ENCODE assay signal across 18 cellular contexts in genomic region chr6:82182756-82183155, GRCh38.
DNase-seq lines count a peak whose midpoint lies in the region; ATAC-seq and TF ChIP-seq lines count a peak whose summit lies in the region.
"Had no signal": no experiment of that assay in that cellular context is flagged by ENCODE, and none has a peak within 500 bp of the region (broad histone marks: within the 10 kb centered on the region; RNA-seq: fewer than 3 reads in every experiment).

No MANE protein-coding gene starts in this region.

- DNase-seq in activated CD4-positive, alpha-beta memory T cell treated with anti-CD3 and anti-CD28 coated beads for 36 hours, result peak; percentile 14
- no peak for DNase-seq in activated CD4-positive, alpha-beta memory T cell treated with anti-CD3 and anti-CD28 coated beads, Interleukin-2, amount 10 ng/mL, durations not matched to agents 7 days and 5 days
- DNase-seq in choroid plexus epithelial cell (ENCODE audit: low read depth) (peak; percentile 77), trophoblast cell (peak; percentile 25 to 53), aorta (no peak), NCI-H446 treated with DMSO at 0.1 percent for 48 hours (lab: John Stamatoyannopoulos, UW) (no peak), body of pancreas (no peak)
- DNase-seq: hippocampal formation; left lung; natural killer cell; NCI-H1417; NCI-H345; retina; stimulated activated CD4-positive, alpha-beta T cell treated with anti-CD3 and anti-CD28 coated beads, Interleukin-2, amount 100 ng/mL, for 24 hours had no signal

- H3K4me1 ChIP-seq in trophoblast cell (ENCODE audit: control insufficient read depth in 1 of 2, insufficient read depth in 2 of 2, low read length in 2 of 2) (no peaks in the 10 kb centered on the region), aorta (ENCODE audit: control insufficient read depth in 1 of 2, insufficient read depth in 2 of 2, low read length in 2 of 2) (no peaks in the 10 kb centered on the region), body of pancreas (peaks cover 6% of the 10 kb centered on the region)
- H3K4me1 ChIP-seq: left lung had no signal

- H3K9ac ChIP-seq in trophoblast cell (ENCODE audit: low read length), result no peak overlapping the region

- H2AK5ac ChIP-seq in trophoblast cell (ENCODE audit: low read length), result no peak overlapping the region

- H2BK120ac ChIP-seq in trophoblast cell (ENCODE audit: insufficient read depth, low read length, poor library complexity), result no peak overlapping the region

- H3K18ac ChIP-seq in trophoblast cell (ENCODE audit: low read length), result no peak overlapping the region

- CTCF ChIA-PET in activated CD4-positive, alpha-beta memory T cell treated with anti-CD3 and anti-CD28 coated beads for 36 hours (lab: Charles Lee), result no interaction called here
- CTCF ChIA-PET in activated CD4-positive, alpha-beta memory T cell treated with anti-CD3 and anti-CD28 coated beads, Interleukin-2, amount 10 ng/mL, durations not matched to agents 7 days and 5 days (lab: Charles Lee), result no interaction called here

- no peak overlapping the region for H4K12ac ChIP-seq in trophoblast cell (ENCODE audit: low read depth, low read length)

- no peak overlapping the region for H4K91ac ChIP-seq in trophoblast cell (ENCODE audit: low read depth, low read length)

- no peaks in the 10 kb centered on the region for H3K27me3 Mint-ChIP-seq in activated CD4-positive, alpha-beta memory T cell treated with anti-CD3 and anti-CD28 coated beads for 36 hours
- H3K27me3 Mint-ChIP-seq in activated CD4-positive, alpha-beta memory T cell treated with anti-CD3 and anti-CD28 coated beads, Interleukin-2, amount 10 ng/mL, durations not matched to agents 7 days and 5 days, result no peaks in the 10 kb centered on the region
- H3K27me3 Mint-ChIP-seq: activated naive CD4-positive, alpha-beta T cell treated with anti-CD3 and anti-CD28 coated beads, Interleukin-2, amount 50 U/mL, for 24 hours; type B pancreatic cell had no signal

- no peak overlapping the region for H3K27ac Mint-ChIP-seq in activated CD4-positive, alpha-beta memory T cell treated with anti-CD3 and anti-CD28 coated beads for 36 hours
- H3K27ac Mint-ChIP-seq in activated CD4-positive, alpha-beta memory T cell treated with anti-CD3 and anti-CD28 coated beads, Interleukin-2, amount 10 ng/mL, durations not matched to agents 7 days and 5 days, result no peak overlapping the region
- H3K27ac Mint-ChIP-seq: activated naive CD4-positive, alpha-beta T cell treated with anti-CD3 and anti-CD28 coated beads, Interleukin-2, amount 50 U/mL, for 24 hours; natural killer cell; type B pancreatic cell had no signal

- H2AFZ ChIP-seq in trophoblast cell (ENCODE audit: insufficient read depth, low read length, poor library complexity), result no peak overlapping the region

- no peak overlapping the region for H3K23ac ChIP-seq in trophoblast cell (ENCODE audit: low read length)

- H2BK12ac ChIP-seq in trophoblast cell (ENCODE audit: low read length), result no peak overlapping the region

- POLR2A ChIA-PET in activated CD4-positive, alpha-beta memory T cell treated with anti-CD3 and anti-CD28 coated beads for 36 hours (lab: Charles Lee), result no interaction called here
- POLR2A ChIA-PET in activated CD4-positive, alpha-beta memory T cell treated with anti-CD3 and anti-CD28 coated beads, Interleukin-2, amount 10 ng/mL, durations not matched to agents 7 days and 5 days (lab: Charles Lee), result no interaction called here

- H3K4me2 ChIP-seq in trophoblast cell (ENCODE audit: low read length), result no peak overlapping the region

- H3K4ac ChIP-seq in trophoblast cell (ENCODE audit: low read depth, low read length), result no peak overlapping the region

- no peak for TF ChIP-seq POLR2A in body of pancreas (IDR thresholded peaks at IDR 0.05)

- no peak overlapping the region for H4K8ac ChIP-seq in trophoblast cell (ENCODE audit: low read depth, low read length)

- H3K9me3 Mint-ChIP-seq in activated CD4-positive, alpha-beta memory T cell treated with anti-CD3 and anti-CD28 coated beads for 36 hours, result no peaks in the 10 kb centered on the region
- no peaks in the 10 kb centered on the region for H3K9me3 Mint-ChIP-seq in activated CD4-positive, alpha-beta memory T cell treated with anti-CD3 and anti-CD28 coated beads, Interleukin-2, amount 10 ng/mL, durations not matched to agents 7 days and 5 days
- H3K9me3 Mint-ChIP-seq: activated naive CD4-positive, alpha-beta T cell treated with anti-CD3 and anti-CD28 coated beads, Interleukin-2, amount 50 U/mL, for 24 hours; natural killer cell; type B pancreatic cell had no signal

- H3K9me3 ChIP-seq in trophoblast cell (ENCODE audit: insufficient read depth, low read depth, low read length), result no peaks in the 10 kb centered on the region
- no peaks in the 10 kb centered on the region for H3K9me3 ChIP-seq in aorta (ENCODE audit: control insufficient read depth, low read length)
- no peaks in the 10 kb centered on the region for H3K9me3 ChIP-seq in body of pancreas
- H3K9me3 ChIP-seq: left lung had no signal

- H3K27ac ChIP-seq in trophoblast cell (ENCODE audit: low read depth, low read length) (no peak overlapping the region), aorta (ENCODE audit: low read depth in 1 of 2, low read length in 2 of 2) (no peak overlapping the region), body of pancreas (no peak overlapping the region)
- H3K27ac ChIP-seq: left lung, SK-N-MC had no signal

- no peak overlapping the region for H3K4me3 ChIP-seq in choroid plexus epithelial cell (ENCODE audit: low read depth, low read length)
- H3K4me3 ChIP-seq in trophoblast cell (ENCODE audit: low read depth, low read length), result no peak overlapping the region
- no peak overlapping the region for H3K4me3 ChIP-seq in aorta (ENCODE audit: low read length in 2 of 2)
- H3K4me3 ChIP-seq in body of pancreas, result no peak overlapping the region
- H3K4me3 ChIP-seq: left lung, SK-N-MC had no signal

- no peak overlapping the region for H3K14ac ChIP-seq in trophoblast cell (ENCODE audit: low read length)

- no peak overlapping the region for H3K4me3 Mint-ChIP-seq in activated CD4-positive, alpha-beta memory T cell treated with anti-CD3 and anti-CD28 coated beads for 36 hours
- no peak overlapping the region for H3K4me3 Mint-ChIP-seq in activated CD4-positive, alpha-beta memory T cell treated with anti-CD3 and anti-CD28 coated beads, Interleukin-2, amount 10 ng/mL, durations not matched to agents 7 days and 5 days
- H3K4me3 Mint-ChIP-seq: activated naive CD4-positive, alpha-beta T cell treated with anti-CD3 and anti-CD28 coated beads, Interleukin-2, amount 50 U/mL, for 24 hours; natural killer cell; type B pancreatic cell had no signal

- TF ChIP-seq CTCF in choroid plexus epithelial cell (conservative IDR thresholded peaks at IDR 0.05; ENCODE audit: low read depth, low read length), result no peak
- no peak for TF ChIP-seq CTCF in body of pancreas (IDR thresholded peaks at IDR 0.05)

- intact Hi-C loops in activated CD4-positive, alpha-beta memory T cell treated with anti-CD3 and anti-CD28 coated beads for 36 hours (cut with micrococcal nuclease), result no loop called here
- intact Hi-C loops in aorta (cut with DNase I), result no loop called here
- intact Hi-C loops in body of pancreas (cut with DNase I), result no loop called here

- H3K36me3 Mint-ChIP-seq in activated CD4-positive, alpha-beta memory T cell treated with anti-CD3 and anti-CD28 coated beads for 36 hours, result peaks cover 27% of the 10 kb centered on the region
- peaks cover 44% of the 10 kb centered on the region for H3K36me3 Mint-ChIP-seq in activated CD4-positive, alpha-beta memory T cell treated with anti-CD3 and anti-CD28 coated beads, Interleukin-2, amount 10 ng/mL, durations not matched to agents 7 days and 5 days (ENCODE audit: low read depth)

- H2BK5ac ChIP-seq in trophoblast cell (ENCODE audit: low read depth, low read length, poor library complexity), result no peak overlapping the region

- H3K79me1 ChIP-seq in trophoblast cell (ENCODE audit: low read length), result no peaks in the 10 kb centered on the region

- H3K27me3 ChIP-seq in trophoblast cell (ENCODE audit: insufficient read depth, low read length) (no peaks in the 10 kb centered on the region), aorta (ENCODE audit: control insufficient read depth in 1 of 2, insufficient read depth in 2 of 2, low read length in 1 of 2) (no peaks in the 10 kb centered on the region), body of pancreas (no peaks in the 10 kb centered on the region)
- H3K27me3 ChIP-seq: left lung had no signal

- peaks cover 3 to 5% of the 10 kb centered on the region in 2 experiments for H3K36me3 ChIP-seq in trophoblast cell (ENCODE audit: control insufficient read depth in 1 of 2, insufficient read depth in 2 of 2, low read length in 2 of 2)
- H3K36me3 ChIP-seq in aorta (ENCODE audit: control insufficient read depth in 1 of 2, insufficient read depth in 2 of 2, low read length in 1 of 2), result peaks cover 0 to 2% of the 10 kb centered on the region in 2 donors
- H3K36me3 ChIP-seq in body of pancreas (replicated peaks in 1 of 2; ENCODE audit: insufficient read depth in 1 of 2, low read depth in 2 of 2), result peaks cover 5 to 20% of the 10 kb centered on the region in 2 donors

- no CpG with 5 or more reads among the region's 1 CpG for WGBS in trophoblast cell (ENCODE audit: extremely low coverage, insufficient coverage, insufficient read length)
- WGBS in aorta, 2 donors, result 23 to 51% methylated on average over 1 of the region's 1 CpG
- WGBS in body of pancreas, 2 donors, result 79 to 84% methylated on average over 1 of the region's 1 CpG

- H3K79me2 ChIP-seq in trophoblast cell (ENCODE audit: control insufficient read depth, insufficient read depth, low read length, poor library complexity), result no peaks in the 10 kb centered on the region

- H3K4me1 Mint-ChIP-seq in activated CD4-positive, alpha-beta memory T cell treated with anti-CD3 and anti-CD28 coated beads for 36 hours (ENCODE audit: low read depth), result peaks cover 7% of the 10 kb centered on the region
- peaks cover 2% of the 10 kb centered on the region for H3K4me1 Mint-ChIP-seq in activated CD4-positive, alpha-beta memory T cell treated with anti-CD3 and anti-CD28 coated beads, Interleukin-2, amount 10 ng/mL, durations not matched to agents 7 days and 5 days
- H3K4me1 Mint-ChIP-seq: activated naive CD4-positive, alpha-beta T cell treated with anti-CD3 and anti-CD28 coated beads, Interleukin-2, amount 50 U/mL, for 24 hours; natural killer cell had no signal

- ATAC-seq in HG03442 (IDR thresholded peaks at IDR 0.05; ENCODE audit: unreplicated experiment) (peak; percentile 43), aorta (ENCODE audit: low FRiP score) (no peak), body of pancreas (no peak)
- ATAC-seq: left lung, natural killer cell had no signal

Comparison
In these comparisons a context has a peak if more than half of its experiments do, and no peak if none do; other contexts are left out.
1. DNase-seq: peak in activated CD4-positive, alpha-beta memory T cell treated with anti-CD3 and anti-CD28 coated beads for 36 hours (single experiment), choroid plexus epithelial cell (single experiment) and trophoblast cell (2 of 2); none in activated CD4-positive, alpha-beta memory T cell treated with anti-CD3 and anti-CD28 coated beads, Interleukin-2, amount 10 ng/mL, durations not matched to agents 7 days and 5 days (single experiment), aorta (0 of 2), NCI-H446 treated with DMSO at 0.1 percent for 48 hours (single experiment) and body of pancreas (0 of 4).